ENCODE assay signal across 16 cellular contexts in the genomic region with DNA sequence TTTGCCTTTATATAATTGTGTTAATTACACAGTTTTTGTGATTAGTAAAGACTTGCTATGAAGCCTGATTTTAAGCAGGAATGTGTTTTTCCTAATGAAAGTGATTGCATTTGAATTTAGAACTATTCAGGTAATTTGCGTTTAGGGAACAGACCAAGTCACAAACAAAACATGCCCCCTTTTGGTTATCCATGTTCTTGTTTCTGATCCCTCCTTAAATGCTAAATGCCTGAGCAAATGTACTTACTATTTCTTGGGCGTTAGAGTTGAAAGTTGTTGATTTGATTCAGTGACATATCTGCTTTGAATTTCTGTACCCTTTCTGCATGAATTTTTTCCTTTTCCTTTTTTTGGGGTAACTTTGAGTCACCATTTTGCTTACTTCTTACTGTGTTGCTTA.
"Had no signal": no experiment of that assay in that cellular context is flagged by ENCODE, and none has a peak within 500 bp of the region (broad histone marks: within the 10 kb centered on the region; RNA-seq: fewer than 3 reads in every experiment).

No MANE protein-coding gene starts in this region.

- H3K27me3 ChIP-seq: gastroesophageal sphincter, thyroid gland had no signal

- H3K9me3 Mint-ChIP-seq: activated naive CD8-positive, alpha-beta T cell treated with anti-CD3 and anti-CD28 coated beads, Interleukin-2, amount 50 U/mL, for 24 hours; naive thymus-derived CD8-positive, alpha-beta T cell; stimulated activated memory B cell treated with anti-CD40 and anti-IgM and Interleukin-4, amounts not matched to agents 10 μg/mL and 1 μg/mL and 100 μg/mL, for 72 hours had no signal

- H3K4me3 Mint-ChIP-seq: activated naive CD8-positive, alpha-beta T cell treated with anti-CD3 and anti-CD28 coated beads, Interleukin-2, amount 50 U/mL, for 24 hours; memory B cell; stimulated activated memory B cell treated with anti-CD40 and anti-IgM and Interleukin-4, amounts not matched to agents 10 μg/mL and 1 μg/mL and 100 μg/mL, for 72 hours had no signal

- H3K4me3 ChIP-seq: gastroesophageal sphincter, thyroid gland had no signal

- DNase-seq: activated CD4-positive, alpha-beta T cell treated with anti-CD3 and anti-CD28 coated beads for 1 hour; activated CD4-positive, alpha-beta T cell treated with anti-CD3 and anti-CD28 coated beads, Interleukin-2, amount 50 U/mL, for 4 hours; activated naive CD4-positive, alpha-beta T cell treated with Interleukin-2 at 50 U/mL for 16 hours; activated naive CD8-positive, alpha-beta T cell treated with anti-CD3 and anti-CD28 coated beads, Interleukin-2, amount 50 U/mL, for 24 hours; activated T-cell treated with anti-CD3 and anti-CD28 coated beads for 4 hours; aorta; erythroblast; left ventricle myocardium superior; naive thymus-derived CD8-positive, alpha-beta T cell; posterior cingulate gyrus; stimulated activated CD4-positive, alpha-beta T cell treated with anti-CD3 and anti-CD28 coated beads, Interleukin-2, amount 100 ng/mL, for 48 hours; thyroid gland had no signal

- H3K36me3 ChIP-seq: gastroesophageal sphincter, thyroid gland had no signal

- H3K36me3 Mint-ChIP-seq: stimulated activated memory B cell treated with anti-CD40 and anti-IgM and Interleukin-4, amounts not matched to agents 10 μg/mL and 1 μg/mL and 100 μg/mL, for 72 hours had no signal

- H3K27ac Mint-ChIP-seq: activated naive CD8-positive, alpha-beta T cell treated with anti-CD3 and anti-CD28 coated beads, Interleukin-2, amount 50 U/mL, for 24 hours; memory B cell; stimulated activated memory B cell treated with anti-CD40 and anti-IgM and Interleukin-4, amounts not matched to agents 10 μg/mL and 1 μg/mL and 100 μg/mL, for 72 hours had no signal

- ATAC-seq: activated naive CD8-positive, alpha-beta T cell treated with anti-CD3 and anti-CD28 coated beads, Interleukin-2, amount 50 U/mL, for 24 hours; gastroesophageal sphincter; left ventricle myocardium superior; naive thymus-derived CD8-positive, alpha-beta T cell; stimulated activated memory B cell treated with anti-CD40 and anti-IgM and Interleukin-4, amounts not matched to agents 10 μg/mL and 1 μg/mL and 100 μg/mL, for 72 hours had no signal

- FAIRE-seq: bronchial epithelial cell had no signal

- H3K27me3 Mint-ChIP-seq: activated naive CD8-positive, alpha-beta T cell treated with anti-CD3 and anti-CD28 coated beads, Interleukin-2, amount 50 U/mL, for 24 hours; memory B cell; naive thymus-derived CD8-positive, alpha-beta T cell; stimulated activated memory B cell treated with anti-CD40 and anti-IgM and Interleukin-4, amounts not matched to agents 10 μg/mL and 1 μg/mL and 100 μg/mL, for 72 hours had no signal

- H3K27ac ChIP-seq: gastroesophageal sphincter, thyroid gland had no signal

- H3K9me3 ChIP-seq: gastroesophageal sphincter, thyroid gland had no signal
